Comparison of ENCODE assay signal across 8 cellular contexts in the genomic region with DNA sequence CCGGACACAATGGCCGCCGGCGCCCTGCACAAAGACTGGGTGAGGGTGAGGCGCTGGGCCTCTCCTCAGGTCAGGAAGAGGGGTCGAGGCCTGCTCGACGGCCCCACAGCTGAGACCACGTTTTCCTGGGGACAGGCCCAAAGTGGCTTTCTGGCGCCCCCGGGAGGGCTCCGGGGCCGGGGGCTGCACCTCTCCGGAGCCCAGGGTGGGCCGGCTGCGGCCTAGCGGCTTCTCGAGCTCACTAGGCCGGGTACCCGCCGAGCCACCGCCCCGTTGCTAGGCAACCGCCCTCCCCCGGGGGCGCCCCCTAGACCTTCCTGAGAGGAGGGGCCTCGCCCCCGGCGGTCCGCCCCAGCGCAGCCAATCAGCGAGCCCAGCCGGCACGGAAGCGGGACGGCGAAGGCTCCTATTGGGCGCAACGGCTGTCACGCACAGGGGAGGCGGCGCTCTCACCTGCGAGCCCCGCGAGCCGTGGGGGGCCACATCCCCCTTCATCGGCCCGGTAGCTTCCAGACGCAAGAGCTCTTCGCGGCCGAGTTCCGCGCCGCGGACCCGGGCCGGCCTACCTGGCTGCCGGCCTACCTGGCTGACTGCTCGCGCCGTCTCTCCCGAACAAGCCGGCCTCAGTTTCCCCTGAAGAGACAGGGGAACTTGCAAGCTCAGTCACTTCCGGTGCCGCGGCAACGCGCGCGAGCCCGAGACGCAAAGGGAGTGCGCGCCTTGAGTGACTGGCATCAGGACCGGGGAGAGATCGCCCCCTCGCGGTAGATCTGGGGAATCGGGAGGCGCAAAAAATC. TPM values are rescaled to one million over a fixed set of nuclear protein-coding genes. Genes with fewer than 3 reads are reported as not detected.
DNase-seq lines count a peak whose midpoint lies in the region; ATAC-seq, FAIRE-seq and TF ChIP-seq lines count a peak whose summit lies in the region.

No MANE protein-coding gene starts in this region.

- in situ Hi-C loops in GM13976 (cut with MboI; ENCODE audit: low sequenced_read_pairs, unreplicated experiment), result no loop called here

- H3K9me3 ChIP-seq in left ventricle myocardium inferior (replicated peaks) (no peaks in the 10 kb centered on the region), psoas muscle (no peaks in the 10 kb centered on the region)

- H3K4me1 ChIP-seq in left ventricle myocardium inferior, result peaks cover 49% of the 10 kb centered on the region
- peaks cover 22% of the 10 kb centered on the region for H3K4me1 ChIP-seq in psoas muscle

- 0 to 1% (median 0%) methylated on average over 55 to 81 of the region's 81 CpGs for WGBS in psoas muscle, 3 donors

- H3K27me3 ChIP-seq in left ventricle myocardium inferior (ENCODE audit: low read depth) (no peaks in the 10 kb centered on the region), psoas muscle (ENCODE audit: insufficient read depth in 3 of 3, low read length in 2 of 3) (no peaks in the 10 kb centered on the region)

- no peak for FAIRE-seq in urothelium cell line (lab: Jason Lieb, UNC)

- intact Hi-C loops in left ventricle myocardium inferior (cut with micrococcal nuclease), result loop anchor here (2.0 to 5.0 kb wide), 2 partner anchors 51 to 63 kb away; no protein-coding TSS in a partner anchor
- intact Hi-C loops in psoas muscle (cut with DNase I), result loop anchor here (1.0 to 10.0 kb wide), 4 partner anchors 15 to 311 kb away; no protein-coding TSS in a partner anchor

- H3K27ac ChIP-seq in left ventricle myocardium inferior (replicated peaks) (peak overlapping the region; percentile 99), psoas muscle (peak overlapping the region; percentile 98)

- H3K4me3 ChIP-seq in left ventricle myocardium inferior (peak overlapping the region; percentile 85), psoas muscle (peak overlapping the region; percentile 85)

- peaks cover 22% of the 10 kb centered on the region for H3K36me3 ChIP-seq in left ventricle myocardium inferior
- H3K36me3 ChIP-seq in psoas muscle (ENCODE audit: insufficient read depth in 1 of 2, low read depth in 1 of 2), result peaks cover 5 to 32% of the 10 kb centered on the region in 2 donors

- TF ChIP-seq CTCF in GM13976 (IDR thresholded peaks at IDR 0.05; ENCODE audit: borderline replicate concordance, control extremely low read depth, extremely low read depth, insufficient read depth, missing control alignments), result peak; percentile 78
- TF ChIP-seq CTCF in left ventricle myocardium inferior (IDR thresholded peaks at IDR 0.05; ENCODE audit: borderline replicate concordance), result peak; percentile 94
- TF ChIP-seq CTCF in psoas muscle (IDR thresholded peaks at IDR 0.05), result peak; percentile 96

- DNase-seq in GM13976 (ENCODE audit: low spot score) (peak; percentile 100), NCI-H1436 (lab: John Stamatoyannopoulos, UW) (peak; percentile 98), T follicular helper cell (ENCODE audit: low read depth) (peak; percentile 96), amniotic epithelial cell (ENCODE audit: low read depth) (peak; percentile 96), left ventricle myocardium inferior (peak; percentile 99), psoas muscle (peak; percentile 99), urothelium cell line (ENCODE audit: low spot score) (peak; percentile 100)

- peak; percentile 85 for ATAC-seq in HG02852 (IDR thresholded peaks at IDR 0.05; ENCODE audit: unreplicated experiment)
- peak; percentile 92 to 94 (median 93) for ATAC-seq in psoas muscle

RNA-seq across cellular contexts. Expression of gene BCL2L1, which starts 0.8 kb away (rescaled TPM):
- total RNA-seq in left ventricle myocardium inferior, result 53.2 TPM
- total RNA-seq in psoas muscle, result 10 to 100 TPM; 34.5 to 95.1 (median 76.3) TPM
- 100 to 1,000 TPM in 1 of 3 donors, 10 to 100 TPM in 2; 42.3 to 204 (median 48.2) TPM for polyA plus RNA-seq in psoas muscle

RNA-seq across cellular contexts. Expression of gene TPX2, which starts 15.6 kb away (rescaled TPM):
- total RNA-seq in left ventricle myocardium inferior (0.71 TPM), psoas muscle (1 to 10 TPM in 3 of 4 donors, under 1 TPM in 1; 0.63 to 2.2 (median 1.6) TPM)
- polyA plus RNA-seq in psoas muscle, result 1 to 10 TPM; 2.6 to 8.5 (median 3.4) TPM

Comparison
In these comparisons a context has a peak if more than half of its experiments do, and no peak if none do; other contexts are left out.
1. Peak in every context shown above with its lines: DNase-seq, ATAC-seq, H3K4me3 ChIP-seq and H3K27ac ChIP-seq.